19 cellular contexts compared by ENCODE assay signal in genomic region chr2:150174396-150174795, GRCh38.
"Had no signal": no experiment of that assay in that cellular context is flagged by ENCODE, and none has a peak within 500 bp of the region (broad histone marks: within the 10 kb centered on the region; RNA-seq: fewer than 3 reads in every experiment).

No MANE protein-coding gene starts in this region.

- H3K27me3 ChIP-seq: dorsolateral prefrontal cortex, heart left ventricle, neural progenitor cell, ovary, right atrium auricular region had no signal

- H3K27ac ChIP-seq: dorsolateral prefrontal cortex, heart left ventricle, left ventricle myocardium inferior, lower lobe of right lung, neural progenitor cell, ovary, right atrium auricular region had no signal

- H3K9me3 ChIP-seq: heart left ventricle, lower lobe of right lung, ovary, right atrium auricular region had no signal

- H3K36me3 Mint-ChIP-seq: memory B cell; mesothelial cell of epicardium; natural killer cell treated with Interleukin-12 subunit alpha and Interleukin-12 subunit beta and Interleukin-15 and Interleukin-18, amount 100 ng/mL, for 72 hours; stimulated activated memory B cell treated with anti-CD40 and anti-IgM and Interleukin-4, amounts not matched to agents 10 μg/mL and 1 μg/mL and 100 μg/mL, for 72 hours had no signal

- DNase-seq: cortex of kidney; dorsolateral prefrontal cortex; effector CD8-positive, alpha-beta T cell; heart left ventricle; hypothalamus; left ventricle myocardium inferior; lower lobe of right lung; nucleus accumbens; ovary; stimulated activated CD4-positive, alpha-beta T cell treated with anti-CD3 and anti-CD28 coated beads, Interleukin-4, amount 100 ng/mL, for 1 hour; trophoblast cell had no signal

- H3K4me3 Mint-ChIP-seq: memory B cell; mesothelial cell of epicardium; natural killer cell treated with Interleukin-12 subunit alpha and Interleukin-12 subunit beta and Interleukin-15 and Interleukin-18, amount 100 ng/mL, for 72 hours; neural progenitor cell; stimulated activated memory B cell treated with anti-CD40 and anti-IgM and Interleukin-4, amounts not matched to agents 10 μg/mL and 1 μg/mL and 100 μg/mL, for 72 hours; stimulated activated naive CD8-positive, alpha-beta T cell treated with anti-CD3 and anti-CD28 coated beads, Interleukin-15, Interleukin-2, amounts not matched to agents 100 ng/mL and 50 ng/mL, for 24 hours had no signal

- H3K4me1 Mint-ChIP-seq: memory B cell; neural progenitor cell; stimulated activated memory B cell treated with anti-CD40 and anti-IgM and Interleukin-4, amounts not matched to agents 10 μg/mL and 1 μg/mL and 100 μg/mL, for 72 hours had no signal

- ATAC-seq: esophagus mucosa; heart left ventricle; lower lobe of right lung; natural killer cell treated with Interleukin-12 subunit alpha and Interleukin-12 subunit beta and Interleukin-15 and Interleukin-18, amount 100 ng/mL, for 72 hours; stimulated activated memory B cell treated with anti-CD40 and anti-IgM and Interleukin-4, amounts not matched to agents 10 μg/mL and 1 μg/mL and 100 μg/mL, for 72 hours had no signal

- H3K36me3 ChIP-seq: heart left ventricle, left ventricle myocardium inferior, lower lobe of right lung, neural progenitor cell, ovary, right atrium auricular region had no signal

- H3K4me3 ChIP-seq: dorsolateral prefrontal cortex, heart left ventricle, left ventricle myocardium inferior, lower lobe of right lung, neural progenitor cell, ovary, right atrium auricular region had no signal

- H3K4me1 ChIP-seq: left ventricle myocardium inferior, lower lobe of right lung, neural progenitor cell had no signal

- H3K27me3 Mint-ChIP-seq: memory B cell; natural killer cell treated with Interleukin-12 subunit alpha and Interleukin-12 subunit beta and Interleukin-15 and Interleukin-18, amount 100 ng/mL, for 72 hours; stimulated activated memory B cell treated with anti-CD40 and anti-IgM and Interleukin-4, amounts not matched to agents 10 μg/mL and 1 μg/mL and 100 μg/mL, for 72 hours; stimulated activated naive CD8-positive, alpha-beta T cell treated with anti-CD3 and anti-CD28 coated beads, Interleukin-15, Interleukin-2, amounts not matched to agents 100 ng/mL and 50 ng/mL, for 24 hours had no signal

- H3K27ac Mint-ChIP-seq: memory B cell; mesothelial cell of epicardium; natural killer cell treated with Interleukin-12 subunit alpha and Interleukin-12 subunit beta and Interleukin-15 and Interleukin-18, amount 100 ng/mL, for 72 hours; neural progenitor cell; stimulated activated memory B cell treated with anti-CD40 and anti-IgM and Interleukin-4, amounts not matched to agents 10 μg/mL and 1 μg/mL and 100 μg/mL, for 72 hours; stimulated activated naive CD8-positive, alpha-beta T cell treated with anti-CD3 and anti-CD28 coated beads, Interleukin-15, Interleukin-2, amounts not matched to agents 100 ng/mL and 50 ng/mL, for 24 hours had no signal
